Comparison of ENCODE assay signal across 11 cellular contexts in genomic region chr11:205221-206001, GRCh38. TPM values are rescaled to one million over a fixed set of nuclear protein-coding genes. Genes with fewer than 3 reads are reported as not detected.
DNase-seq lines count a peak whose midpoint lies in the region; ATAC-seq and TF ChIP-seq lines count a peak whose summit lies in the region.
"Had no signal": no experiment of that assay in that cellular context is flagged by ENCODE, and none has a peak within 500 bp of the region (broad histone marks: within the 10 kb centered on the region; RNA-seq: fewer than 3 reads in every experiment).

No MANE protein-coding gene starts in this region.

- H2BK20ac ChIP-seq in IMR-90 (ENCODE audit: low read depth, low read length), result no peak overlapping the region

- 94% methylated on average over 8 of the region's 16 CpGs; no CpG with 5 or more reads in 1 of the 2 experiments for WGBS in IMR-90 (ENCODE audit: extremely low coverage in 2 of 2, insufficient read length in 1 of 2), 2 experiments

- H3K4me2 ChIP-seq in IMR-90 (ENCODE audit: low read depth, low read length), result peak overlapping the region; percentile 94

- TF ChIP-seq POLR2A in IMR-90 (IDR thresholded peaks at IDR 0.05; ENCODE audit: low read depth, low read length), result no peak

- no peak overlapping the region for H3K56ac ChIP-seq in IMR-90 (ENCODE audit: extremely low read depth, insufficient read depth, low read length)

- DNase-seq in IMR-90 (no peak), MCF 10A (ENCODE audit: unreplicated experiment) (no peak), NCI-H1105 (lab: John Stamatoyannopoulos, UW) (no peak), GM10248 (ENCODE audit: extremely low spot score) (no peak), cerebellar cortex (ENCODE audit: low spot score) (no peak)
- DNase-seq: caudate nucleus had no signal

- TF ChIP-seq CTCF in 22Rv1 (IDR thresholded peaks at IDR 0.05), result no peak
- no peak for TF ChIP-seq CTCF in IMR-90 (conservative IDR thresholded peaks at IDR 0.05; ENCODE audit: low read depth, low read length)
- no peak for TF ChIP-seq CTCF in MCF 10A (IDR thresholded peaks at IDR 0.05; ENCODE audit: unreplicated experiment)
- no peak for TF ChIP-seq CTCF in GM10248 (IDR thresholded peaks at IDR 0.05; ENCODE audit: control extremely low read depth, extremely low read depth, low read depth, missing control alignments)

- POLR2A ChIA-PET in IMR-90 (lab: Charles Lee; ENCODE audit: unreplicated experiment), result no interaction called here
- POLR2A ChIA-PET in MCF 10A (lab: Yijun Ruan, JAX), result interaction anchor here (0.8 to 5.9 kb wide), 7 partner anchors 30 to 300 kb away, joined by 4 to 136 read pairs (median 29); partner anchors contain the start of genes PKP3, PSMD13, PTDSS2 and RNH1
- POLR2A ChIA-PET in GM10248 (lab: Yijun Ruan, JAX), result no interaction called here

- H3K9me3 ChIP-seq in IMR-90 (ENCODE audit: control insufficient read depth, insufficient read depth, low read length), result no peaks in the 10 kb centered on the region
- H3K9me3 ChIP-seq in muscle layer of duodenum (ENCODE audit: control insufficient read depth in 1 of 2, low read length in 2 of 2), result no peaks in the 10 kb centered on the region

- H3K9me1 ChIP-seq in IMR-90 (ENCODE audit: insufficient read depth, low read length), result peaks cover 29% of the 10 kb centered on the region

- no peaks in the 10 kb centered on the region for H3K27me3 Mint-ChIP-seq in MCF 10A (ENCODE audit: insufficient read depth, unreplicated experiment)

- ATAC-seq in IMR-90 (ENCODE audit: low read depth), result no peak
- ATAC-seq in GM18520 (IDR thresholded peaks at IDR 0.05; ENCODE audit: unreplicated experiment), result no peak

- H3K18ac ChIP-seq in IMR-90 (ENCODE audit: low read depth, low read length), result no peak overlapping the region

- no peak overlapping the region for H4K5ac ChIP-seq in IMR-90 (ENCODE audit: low read depth, low read length)

- in situ Hi-C loops in IMR-90 (cut with MboI; ENCODE audit: low sequenced_read_pairs), result no loop called here

- peaks cover 18% of the 10 kb centered on the region for H3K4me1 ChIP-seq in IMR-90 (ENCODE audit: control insufficient read depth, insufficient read depth, low read length)
- peaks cover 19 to 36% of the 10 kb centered on the region in 2 donors for H3K4me1 ChIP-seq in muscle layer of duodenum (ENCODE audit: control insufficient read depth in 1 of 2, insufficient read depth in 2 of 2, low read length in 2 of 2)

- 0 out of 2 replicates have a peak overlapping the region, but pooled peaks have one; percentile 70 for H3K4me3 ChIP-seq in IMR-90 (ENCODE audit: insufficient read depth, low read depth, low read length)
- H3K4me3 ChIP-seq in muscle layer of duodenum (ENCODE audit: low read depth in 1 of 2, low read length in 2 of 2), result peak overlapping the region; percentile 85 to 93

- no peak overlapping the region for H4K8ac ChIP-seq in IMR-90 (ENCODE audit: low read depth in 2 of 2, low read length in 2 of 2)

- peaks cover 22% of the 10 kb centered on the region for H3K36me3 Mint-ChIP-seq in MCF 10A (ENCODE audit: insufficient read depth, unreplicated experiment)

- dilution Hi-C loops in IMR-90 (cut with HindIII; ENCODE audit: low sequenced_read_pairs, unreplicated experiment), result no loop called here

- BruUV-seq in IMR-90 (replicated peaks; lab: Mats Ljungman, UMichigan), result no TSS peak
- no TSS peak for BruUV-seq in MCF 10A (replicated peaks; lab: Mats Ljungman, UMichigan)

- CTCF ChIA-PET in IMR-90 (lab: Yijun Ruan, JAX) (no interaction called here), MCF 10A (lab: Yijun Ruan, JAX) (interaction anchor here (1.1 to 5.0 kb wide), 2 partner anchors 159 to 243 kb away, joined by 3 to 18 read pairs; no protein-coding TSS in a partner anchor), GM10248 (lab: Yijun Ruan, JAX) (interaction anchor here (0.7 kb wide), 1 partner anchor 53 kb away, joined by 3 read pairs; no protein-coding TSS in a partner anchor)

- H3K79me1 ChIP-seq in IMR-90 (ENCODE audit: low read depth in 1 of 2, low read length in 2 of 2), result peaks cover 34 to 86% of the 10 kb centered on the region in 2 experiments; a peak in 3 of 4 replicates

- H3K23ac ChIP-seq in IMR-90 (ENCODE audit: low read depth, low read length), result 0 out of 2 replicates have a peak overlapping the region, but pooled peaks have one; percentile 23

- no peak overlapping the region for H3K4ac ChIP-seq in IMR-90 (ENCODE audit: low read depth, low read length)

- H2BK5ac ChIP-seq in IMR-90 (ENCODE audit: low read depth, low read length, poor library complexity, severe bottlenecking), result no peak overlapping the region

- H3K9ac ChIP-seq in IMR-90 (ENCODE audit: low read depth, low read length), result peak overlapping the region; percentile 95

- H3K14ac ChIP-seq in IMR-90 (replicated peaks; ENCODE audit: low read depth, low read length), result no peak overlapping the region

- peaks cover 15% of the 10 kb centered on the region for H3K4me1 Mint-ChIP-seq in MCF 10A (ENCODE audit: insufficient read depth, unreplicated experiment)

- H3K36me3 ChIP-seq in IMR-90 (ENCODE audit: control insufficient read depth, insufficient read depth, low read length) (peaks cover 51% of the 10 kb centered on the region), muscle layer of duodenum (ENCODE audit: control insufficient read depth in 1 of 2, insufficient read depth in 2 of 2, low read length in 2 of 2) (peaks cover 35 to 55% of the 10 kb centered on the region in 2 donors)

- H2BK120ac ChIP-seq in IMR-90 (ENCODE audit: low read depth, low read length), result no peak overlapping the region

- H2AK9ac ChIP-seq in IMR-90 (replicated peaks; ENCODE audit: low read depth, low read length, poor library complexity), result peak overlapping the region; percentile 25

- no peak overlapping the region for H4K91ac ChIP-seq in IMR-90 (ENCODE audit: insufficient read depth, low read depth, low read length)

- H3K9me3 Mint-ChIP-seq in MCF 10A (ENCODE audit: unreplicated experiment), result no peaks in the 10 kb centered on the region

- no peak overlapping the region for H2BK15ac ChIP-seq in IMR-90 (ENCODE audit: low read depth, low read length)

- H3K27ac ChIP-seq in 22Rv1 (peak overlapping the region; percentile 99; the same call in 1 of the 2 replicates), IMR-90 (ENCODE audit: insufficient read depth, low read length) (no peak overlapping the region), muscle layer of duodenum (ENCODE audit: low read length) (peak overlapping the region; percentile 99)

- H3K4me3 Mint-ChIP-seq in MCF 10A (ENCODE audit: unreplicated experiment), result peak overlapping the region; percentile 99

- H2AK5ac ChIP-seq in IMR-90 (ENCODE audit: low read depth, low read length), result no peak overlapping the region; the same call in 1 of the 2 replicates

- H3K27me3 ChIP-seq in IMR-90 (ENCODE audit: control insufficient read depth, insufficient read depth, low read length) (no peaks in the 10 kb centered on the region), muscle layer of duodenum (ENCODE audit: low read depth, low read length) (no peaks in the 10 kb centered on the region)

- intact Hi-C loops in IMR-90 (cut with micrococcal nuclease) (loop anchor here (2.0 to 5.0 kb wide), 4 partner anchors 102 to 312 kb away; partner anchors contain the start of gene IFITM2), MCF 10A (cut with micrococcal nuclease) (loop anchor here (5.0 kb wide), 1 partner anchor 242 kb away; no protein-coding TSS in a partner anchor)

- H4K20me1 ChIP-seq in IMR-90 (ENCODE audit: insufficient read depth, low read length), result peaks cover 82% of the 10 kb centered on the region

- TF ChIP-seq RAD21 in IMR-90 (IDR thresholded peaks at IDR 0.05; ENCODE audit: low read length), result no peak

- H2AFZ ChIP-seq in IMR-90 (replicated peaks; ENCODE audit: low read length, poor library complexity), result no peak overlapping the region

- H3K27ac Mint-ChIP-seq in MCF 10A (ENCODE audit: low read depth, unreplicated experiment), result no peak overlapping the region

TF ChIP-seq in IMR-90, 13 proteins besides CTCF, POLR2A, EP300 and RAD21 (continues in another document):
- TF ChIP-seq FOS (IDR thresholded peaks at IDR 0.05; ENCODE audit: low read depth, low read length) (no peak), RCOR1 (IDR thresholded peaks at IDR 0.05; ENCODE audit: insufficient replicate concordance, low read length) (no peak), ELK1 (IDR thresholded peaks at IDR 0.05; ENCODE audit: borderline replicate concordance, low read depth, low read length) (no peak), SMC3 (IDR thresholded peaks at IDR 0.05; ENCODE audit: low read depth, low read length) (no peak)

RNA-seq across cellular contexts. Expression of gene BET1L, which starts 1.8 kb away (rescaled TPM):
- total RNA-seq in IMR-90 (2012; rRNA removed) (10.0 and 10.8 TPM in 2 replicates), MCF 10A (2022) (65.3 and 66.1 TPM in 2 replicates)
- 82.8 and 90.7 TPM in 2 replicates for polyA plus RNA-seq in IMR-90 (2012; rRNA removed)
- 51.9 and 97.3 TPM in 2 replicates for polyA plus RNA-seq in IMR-90 (2012; cell fraction: cytosol; rRNA removed)
- polyA plus RNA-seq in IMR-90 (2012; cell fraction: nucleus; rRNA removed; ENCODE audit: low replicate concordance), result 132 and 169 TPM in 2 replicates

RNA-seq across cellular contexts. Expression of gene RIC8A, which starts 2.1 kb away (rescaled TPM):
- total RNA-seq in IMR-90 (2012; rRNA removed) (114 and 129 TPM in 2 replicates), MCF 10A (2022) (93.3 and 109 TPM in 2 replicates)
- polyA plus RNA-seq in IMR-90 (2012; rRNA removed), result 188 and 193 TPM in 2 replicates
- polyA plus RNA-seq in IMR-90 (2012; cell fraction: cytosol; rRNA removed), result 137 and 142 TPM in 2 replicates
- polyA plus RNA-seq in IMR-90 (2012; cell fraction: nucleus; rRNA removed; ENCODE audit: low replicate concordance), result 324 and 546 TPM in 2 replicates

RNA-seq across cellular contexts. Expression of gene SCGB1C1, which starts 12.5 kb away (rescaled TPM):
- total RNA-seq in IMR-90 (2012; rRNA removed), result not detected in 2 replicates
- polyA plus RNA-seq in IMR-90 (2012; rRNA removed), result not detected in 2 replicates
- polyA plus RNA-seq in IMR-90 (2012; cell fraction: cytosol; rRNA removed), result not detected in 2 replicates
- polyA plus RNA-seq in IMR-90 (2012; cell fraction: nucleus; rRNA removed; ENCODE audit: low replicate concordance), result not detected in 2 replicates
- not detected in 2 replicates for total RNA-seq in MCF 10A (2022)
- total RNA-seq: subcutaneous adipose tissue; T-helper 1 cell treated with Interleukin-12 subunit alpha and Interleukin-12 subunit beta and Interleukin-4 antibody, amounts not matched to agents 30 ng/mL and 1 ng/mL, for 36 hours had no signal

RNA-seq across cellular contexts. Expression of gene SIRT3, which starts 30.7 kb away (rescaled TPM):
- total RNA-seq in IMR-90 (2012; rRNA removed) (4.4 and 5.4 TPM in 2 replicates), MCF 10A (2022) (19.8 and 20.5 TPM in 2 replicates)
- 14.9 and 18.6 TPM in 2 replicates for polyA plus RNA-seq in IMR-90 (2012; rRNA removed)
- 14.3 and 15.8 TPM in 2 replicates for polyA plus RNA-seq in IMR-90 (2012; cell fraction: cytosol; rRNA removed)
- 73.8 and 141 TPM in 2 replicates for polyA plus RNA-seq in IMR-90 (2012; cell fraction: nucleus; rRNA removed; ENCODE audit: low replicate concordance)

RNA-seq across cellular contexts. Expression of gene PSMD13, which starts 31.4 kb away (rescaled TPM):
- total RNA-seq in IMR-90 (2012; rRNA removed), result 217 and 232 TPM in 2 replicates
- polyA plus RNA-seq in IMR-90 (2012; rRNA removed), result 177 and 185 TPM in 2 replicates
- 137 and 178 TPM in 2 replicates for polyA plus RNA-seq in IMR-90 (2012; cell fraction: cytosol; rRNA removed)
- polyA plus RNA-seq in IMR-90 (2012; cell fraction: nucleus; rRNA removed; ENCODE audit: low replicate concordance), result 136 and 175 TPM in 2 replicates
- total RNA-seq in MCF 10A (2022), result 86.8 and 103 TPM in 2 replicates
